1 cellular context compared by ENCODE assay signal in the genomic region with DNA sequence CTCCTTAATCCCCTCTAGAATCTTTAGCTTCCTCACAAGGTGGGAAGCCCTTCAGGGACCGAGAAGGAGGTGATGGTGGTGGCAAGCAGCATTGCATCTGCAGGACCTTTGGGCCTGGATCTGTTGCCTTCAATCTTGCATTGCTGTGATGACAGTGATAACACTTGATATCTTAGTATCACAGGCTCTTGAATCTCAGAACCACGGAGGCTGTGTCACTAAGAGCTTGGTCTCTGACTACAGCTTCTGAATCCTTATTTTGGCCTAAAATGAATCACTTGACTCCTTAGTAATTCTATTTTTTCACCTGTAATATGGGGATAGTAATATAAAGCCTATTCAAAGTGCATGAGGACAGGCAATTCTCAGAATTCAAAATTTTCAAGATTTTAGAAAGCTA.
TF ChIP-seq lines count a peak whose summit lies in the region.

No MANE protein-coding gene starts in this region.

TF ChIP-seq in IMR-90, 13 proteins besides CTCF, POLR2A, EP300 and RAD21:
- TF ChIP-seq SMC3 (IDR thresholded peaks at IDR 0.05; ENCODE audit: low read depth, low read length), result no peak
- TF ChIP-seq USF2 (IDR thresholded peaks at IDR 0.05; ENCODE audit: low read depth, low read length), result no peak
- TF ChIP-seq MAZ (IDR thresholded peaks at IDR 0.05; ENCODE audit: borderline replicate concordance, low read depth, low read length), result no peak
- TF ChIP-seq MAFK (IDR thresholded peaks at IDR 0.05; ENCODE audit: low read depth, low read length), result no peak
- no peak for TF ChIP-seq CEBPB (IDR thresholded peaks at IDR 0.05; ENCODE audit: low read depth, low read length)
- no peak for TF ChIP-seq CHD1 (IDR thresholded peaks at IDR 0.05; ENCODE audit: low read depth, low read length)
- no peak for TF ChIP-seq BHLHE40 (IDR thresholded peaks at IDR 0.05; ENCODE audit: low read depth, low read length)
- no peak for TF ChIP-seq RFX5 (IDR thresholded peaks at IDR 0.05; ENCODE audit: low read depth, low read length)
- TF ChIP-seq FOS (IDR thresholded peaks at IDR 0.05; ENCODE audit: low read depth, low read length), result no peak
TF ChIP-seq in IMR-90: peak in this region for 0.
